Comparison of ENCODE assay signal across 8 cellular contexts in genomic region chr4:25367004-25367621, GRCh38. TPM values are rescaled to one million over a fixed set of nuclear protein-coding genes. Genes with fewer than 3 reads are reported as not detected.
DNase-seq lines count a peak whose midpoint lies in the region; ATAC-seq and TF ChIP-seq lines count a peak whose summit lies in the region.

No MANE protein-coding gene starts in this region.

- H3K27ac Mint-ChIP-seq in activated naive CD4-positive, alpha-beta T cell treated with anti-CD3 and anti-CD28 coated beads, Interleukin-2, amount 50 U/mL, for 72 hours, result no peak overlapping the region
- no peak overlapping the region for H3K27ac Mint-ChIP-seq in stimulated activated naive CD8-positive, alpha-beta T cell treated with anti-CD3 and anti-CD28 coated beads, Interleukin-15, amount 100 ng/mL, for 72 hours

- ATAC-seq in RWPE2 (ENCODE audit: low read depth) (no peak), gastroesophageal sphincter (no peak)
- ATAC-seq in activated naive CD4-positive, alpha-beta T cell treated with anti-CD3 and anti-CD28 coated beads, Interleukin-2, amount 50 U/mL, for 72 hours, result no peak
- no peak for ATAC-seq in stimulated activated naive CD8-positive, alpha-beta T cell treated with anti-CD3 and anti-CD28 coated beads, Interleukin-15, amount 100 ng/mL, for 72 hours

- TF ChIP-seq POLR2A in gastroesophageal sphincter (IDR thresholded peaks at IDR 0.05), result no peak
- no peak for TF ChIP-seq POLR2A in transverse colon (IDR thresholded peaks at IDR 0.05)

- no peaks in the 10 kb centered on the region for H3K27me3 ChIP-seq in RWPE2 (ENCODE audit: insufficient read depth, poor library complexity, severe bottlenecking)
- no peaks in the 10 kb centered on the region for H3K27me3 ChIP-seq in gastroesophageal sphincter
- no peaks in the 10 kb centered on the region for H3K27me3 ChIP-seq in transverse colon

- H3K36me3 Mint-ChIP-seq in activated naive CD4-positive, alpha-beta T cell treated with anti-CD3 and anti-CD28 coated beads, Interleukin-2, amount 50 U/mL, for 72 hours, result no peaks in the 10 kb centered on the region

- 58 to 64% methylated on average over 2 of the region's 2 CpGs for WGBS in gastroesophageal sphincter (ENCODE audit: low coverage in 1 of 2), 2 donors
- WGBS in transverse colon (ENCODE audit: low coverage in 1 of 2), 2 donors, result 75 to 95% methylated on average over 2 of the region's 2 CpGs

- H3K27ac ChIP-seq in C4-2B (no peak overlapping the region), RWPE2 (ENCODE audit: poor library complexity, severe bottlenecking) (no peak overlapping the region), gastroesophageal sphincter (no peak overlapping the region), transverse colon (no peak overlapping the region)

- H3K4me3 ChIP-seq in RWPE2 (ENCODE audit: severe bottlenecking) (no peak overlapping the region), gastroesophageal sphincter (no peak overlapping the region), transverse colon (no peak overlapping the region)

- intact Hi-C loops in transverse colon (cut with DNase I; ENCODE audit: low total_unique reads), result no loop called here

- H3K4me1 ChIP-seq in RWPE2 (ENCODE audit: insufficient read depth, poor library complexity, severe bottlenecking) (no peaks in the 10 kb centered on the region), gastroesophageal sphincter (no peaks in the 10 kb centered on the region), transverse colon (no peaks in the 10 kb centered on the region)

- peaks cover 53% of the 10 kb centered on the region for H3K36me3 ChIP-seq in RWPE2 (ENCODE audit: low read depth)
- peaks cover 0 to 28% of the 10 kb centered on the region in 2 donors for H3K36me3 ChIP-seq in gastroesophageal sphincter
- H3K36me3 ChIP-seq in transverse colon, result peaks cover 0 to 7% (median under 1%) of the 10 kb centered on the region in 4 donors

- in situ Hi-C loops in transverse colon (cut with MboI; ENCODE audit: low pct_ligation_motif_present in 1 of 4, low pct_unique_long_range_greater_than_20kb in 1 of 4, low sequenced_read_pairs in 3 of 4), result loop anchor here in 3 of 4 donors (10.0 to 25.0 kb wide), 2 partner anchors 380 to 392 kb away; no protein-coding TSS in a partner anchor

- no peaks in the 10 kb centered on the region for H3K9me3 Mint-ChIP-seq in activated naive CD4-positive, alpha-beta T cell treated with anti-CD3 and anti-CD28 coated beads, Interleukin-2, amount 50 U/mL, for 72 hours
- no peaks in the 10 kb centered on the region for H3K9me3 Mint-ChIP-seq in stimulated activated naive CD8-positive, alpha-beta T cell treated with anti-CD3 and anti-CD28 coated beads, Interleukin-15, amount 100 ng/mL, for 72 hours

- DNase-seq in HCEC 1CT, result peak; percentile 42
- no peak for DNase-seq in RWPE2 (ENCODE audit: low spot score)
- DNase-seq in transverse colon, result no peak
- DNase-seq in activated naive CD4-positive, alpha-beta T cell treated with anti-CD3 and anti-CD28 coated beads, Interleukin-2, amount 50 U/mL, for 72 hours (ENCODE audit: low spot score in 2 of 2), result no peak
- no peak for DNase-seq in H4 (ENCODE audit: low spot score)
- DNase-seq in stimulated activated naive CD8-positive, alpha-beta T cell treated with anti-CD3 and anti-CD28 coated beads, Interleukin-15, amount 100 ng/mL, for 72 hours, result no peak

- no peak for TF ChIP-seq EP300 in gastroesophageal sphincter (IDR thresholded peaks at IDR 0.05)
- TF ChIP-seq EP300 in transverse colon (IDR thresholded peaks at IDR 0.05; ENCODE audit: low read depth), result no peak

- H3K4me3 Mint-ChIP-seq in stimulated activated naive CD8-positive, alpha-beta T cell treated with anti-CD3 and anti-CD28 coated beads, Interleukin-15, amount 100 ng/mL, for 72 hours, result no peak overlapping the region

- H3K9me3 ChIP-seq in RWPE2 (ENCODE audit: severe bottlenecking) (no peaks in the 10 kb centered on the region), gastroesophageal sphincter (no peaks in the 10 kb centered on the region), transverse colon (no peaks in the 10 kb centered on the region)

- TF ChIP-seq CTCF in C4-2B (conservative IDR thresholded peaks at IDR 0.05) (peak; percentile 83), RWPE2 (IDR thresholded peaks at IDR 0.05; ENCODE audit: poor library complexity, severe bottlenecking) (peak; percentile 92), gastroesophageal sphincter (IDR thresholded peaks at IDR 0.05) (peak; percentile 25 to 54 (median 46)), transverse colon (IDR thresholded peaks at IDR 0.05) (peak; percentile 48 to 60 (median 57))

- H3K27me3 Mint-ChIP-seq in stimulated activated naive CD8-positive, alpha-beta T cell treated with anti-CD3 and anti-CD28 coated beads, Interleukin-15, amount 100 ng/mL, for 72 hours, result no peaks in the 10 kb centered on the region

- H3K4me1 Mint-ChIP-seq in stimulated activated naive CD8-positive, alpha-beta T cell treated with anti-CD3 and anti-CD28 coated beads, Interleukin-15, amount 100 ng/mL, for 72 hours, result no peaks in the 10 kb centered on the region

RNA-seq across cellular contexts. Expression of gene ANAPC4, which starts 9.9 kb away (rescaled TPM):
- total RNA-seq in gastroesophageal sphincter, result 10 to 100 TPM; 14.7 to 39.7 (median 20.5) TPM
- 10 to 100 TPM; 27.7 to 48.0 (median 36.4) TPM for total RNA-seq in transverse colon
- total RNA-seq in activated naive CD4-positive, alpha-beta T cell treated with anti-CD3 and anti-CD28 coated beads, Interleukin-2, amount 50 U/mL, for 72 hours, result 10 to 100 TPM; 40.7 to 42.1 TPM
- total RNA-seq in H4 (2014; rRNA removed; shearing (Covaris generic)), result 16.0 and 22.6 TPM in 2 replicates

RNA-seq across cellular contexts. Expression of gene ZCCHC4, which starts 54.5 kb away (rescaled TPM):
- 10 to 100 TPM in 3 of 4 donors, 1 to 10 TPM in 1; 9.5 to 15.3 (median 11.5) TPM for total RNA-seq in gastroesophageal sphincter
- 10 to 100 TPM; 11.2 to 21.7 (median 14.3) TPM for total RNA-seq in transverse colon
- 10 to 100 TPM; 15.2 to 15.3 TPM for total RNA-seq in activated naive CD4-positive, alpha-beta T cell treated with anti-CD3 and anti-CD28 coated beads, Interleukin-2, amount 50 U/mL, for 72 hours
- total RNA-seq in H4 (2014; rRNA removed; shearing (Covaris generic)), result 14.7 and 17.2 TPM in 2 replicates
